In genomic region chr9:104927912-104928740, GRCh38 we compare ENCODE assay signal across 7 cellular contexts. TPM values are rescaled to one million over a fixed set of nuclear protein-coding genes. Genes with fewer than 3 reads are reported as not detected.
DNase-seq lines count a peak whose midpoint lies in the region; ATAC-seq and TF ChIP-seq lines count a peak whose summit lies in the region.

A gene with protein sequence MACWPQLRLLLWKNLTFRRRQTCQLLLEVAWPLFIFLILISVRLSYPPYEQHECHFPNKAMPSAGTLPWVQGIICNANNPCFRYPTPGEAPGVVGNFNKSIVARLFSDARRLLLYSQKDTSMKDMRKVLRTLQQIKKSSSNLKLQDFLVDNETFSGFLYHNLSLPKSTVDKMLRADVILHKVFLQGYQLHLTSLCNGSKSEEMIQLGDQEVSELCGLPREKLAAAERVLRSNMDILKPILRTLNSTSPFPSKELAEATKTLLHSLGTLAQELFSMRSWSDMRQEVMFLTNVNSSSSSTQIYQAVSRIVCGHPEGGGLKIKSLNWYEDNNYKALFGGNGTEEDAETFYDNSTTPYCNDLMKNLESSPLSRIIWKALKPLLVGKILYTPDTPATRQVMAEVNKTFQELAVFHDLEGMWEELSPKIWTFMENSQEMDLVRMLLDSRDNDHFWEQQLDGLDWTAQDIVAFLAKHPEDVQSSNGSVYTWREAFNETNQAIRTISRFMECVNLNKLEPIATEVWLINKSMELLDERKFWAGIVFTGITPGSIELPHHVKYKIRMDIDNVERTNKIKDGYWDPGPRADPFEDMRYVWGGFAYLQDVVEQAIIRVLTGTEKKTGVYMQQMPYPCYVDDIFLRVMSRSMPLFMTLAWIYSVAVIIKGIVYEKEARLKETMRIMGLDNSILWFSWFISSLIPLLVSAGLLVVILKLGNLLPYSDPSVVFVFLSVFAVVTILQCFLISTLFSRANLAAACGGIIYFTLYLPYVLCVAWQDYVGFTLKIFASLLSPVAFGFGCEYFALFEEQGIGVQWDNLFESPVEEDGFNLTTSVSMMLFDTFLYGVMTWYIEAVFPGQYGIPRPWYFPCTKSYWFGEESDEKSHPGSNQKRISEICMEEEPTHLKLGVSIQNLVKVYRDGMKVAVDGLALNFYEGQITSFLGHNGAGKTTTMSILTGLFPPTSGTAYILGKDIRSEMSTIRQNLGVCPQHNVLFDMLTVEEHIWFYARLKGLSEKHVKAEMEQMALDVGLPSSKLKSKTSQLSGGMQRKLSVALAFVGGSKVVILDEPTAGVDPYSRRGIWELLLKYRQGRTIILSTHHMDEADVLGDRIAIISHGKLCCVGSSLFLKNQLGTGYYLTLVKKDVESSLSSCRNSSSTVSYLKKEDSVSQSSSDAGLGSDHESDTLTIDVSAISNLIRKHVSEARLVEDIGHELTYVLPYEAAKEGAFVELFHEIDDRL (N-terminal part only) (minus strand): TSS chr9:104928155. CDS start chr9:104903679, 24,476 bp downstream.

- peak within 1 kb of the TSS; percentile 56 for H3K4me2 ChIP-seq in SU-DHL-6 (ENCODE audit: low read depth, low read length, poor library complexity, severe bottlenecking)

- TF ChIP-seq CTCF in SU-DHL-6 (IDR thresholded peaks at IDR 0.05; ENCODE audit: insufficient read depth, low read length, poor library complexity, severe bottlenecking): no peak
- TF ChIP-seq CTCF in omental fat pad (IDR thresholded peaks at IDR 0.05): no peak
- TF ChIP-seq CTCF in testis (IDR thresholded peaks at IDR 0.05): no peak

- H4K20me1 ChIP-seq in SU-DHL-6 (ENCODE audit: low read depth, low read length): no peaks in the 10 kb centered on the region

- H3K27ac ChIP-seq in SU-DHL-6 (ENCODE audit: low read depth, low read length) (no peak within 1 kb of the TSS; the same call in 1 of the 2 replicates), testis (peak within 1 kb of the TSS; percentile 75 to 83)

- WGBS in testis, 2 donors: 2 to 4% methylated on average over 33 to 53 of the region's 53 CpGs

- intact Hi-C loops in head of caudate nucleus (cut with DNase I): loop anchor here (1.0 to 10.0 kb wide), 5 partner anchors 40 to 317 kb away; partner anchors contain the start of gene SLC44A1
- intact Hi-C loops in testis (cut with DNase I; ENCODE audit: low total_unique reads): loop anchor here (10.0 kb wide), 2 partner anchors 63 to 487 kb away; no protein-coding TSS in a partner anchor

- no peak within 1 kb of the TSS for H2AFZ ChIP-seq in SU-DHL-6 (ENCODE audit: low read depth, low read length, severe bottlenecking)

- ATAC-seq in GM18907 (IDR thresholded peaks at IDR 0.05; ENCODE audit: unreplicated experiment) (peak; percentile 41), omental fat pad (ENCODE audit: low FRiP score) (peak; percentile 75)

- no peaks in the 10 kb centered on the region for H3K9me2 ChIP-seq in SU-DHL-6 (replicated peaks; ENCODE audit: insufficient read depth, low read length)

- DNase-seq in HuH-7.5 (ENCODE audit: low spot score) (peak; percentile 79), head of caudate nucleus (peak; percentile 88 to 98 (median 94)), omental fat pad (ENCODE audit: low spot score) (peak; percentile 93), testis (peak; percentile 99)
- DNase-seq in activated naive CD8-positive, alpha-beta T cell treated with anti-CD3 and anti-CD28 coated beads, Interleukin-2, amount 50 U/mL, for 16 hours (ENCODE audit: low read depth, low spot score): peak; percentile 31

- peak within 1 kb of the TSS; percentile 40 for H3K9ac ChIP-seq in SU-DHL-6 (ENCODE audit: low read length)

- H3K27me3 ChIP-seq in SU-DHL-6 (ENCODE audit: low read length) (no peaks in the 10 kb centered on the region), testis (no peaks in the 10 kb centered on the region)

- TF ChIP-seq POLR2A in testis (IDR thresholded peaks at IDR 0.05): no peak

- H3K4me3 ChIP-seq in SU-DHL-6 (ENCODE audit: insufficient read depth, low read length, poor library complexity, severe bottlenecking): peak within 1 kb of the TSS; percentile 48
- H3K4me3 ChIP-seq in testis: peak within 1 kb of the TSS; percentile 80 to 87

- H3K9me3 ChIP-seq in SU-DHL-6 (ENCODE audit: insufficient read depth, low read length): no peaks in the 10 kb centered on the region
- no peaks in the 10 kb centered on the region for H3K9me3 ChIP-seq in testis

- H3K4me1 ChIP-seq in testis: peaks cover 8% of the 10 kb centered on the region

- H3F3A ChIP-seq in SU-DHL-6 (ENCODE audit: insufficient read depth): peaks cover 16% of the 10 kb centered on the region

- H3K36me3 ChIP-seq in SU-DHL-6 (ENCODE audit: low read length) (no peaks in the 10 kb centered on the region), testis (ENCODE audit: low read depth, missing control alignments) (no peaks in the 10 kb centered on the region)

- no peaks in the 10 kb centered on the region for H3K79me2 ChIP-seq in SU-DHL-6 (ENCODE audit: insufficient read depth, low read length)

RNA-seq across cellular contexts. Expression of the gene that starts here (rescaled TPM):
- total RNA-seq in omental fat pad (100 to 1,000 TPM in 3 of 4 donors, 10 to 100 TPM in 1; 87.3 to 188 (median 124) TPM), testis (10 to 100 TPM; 42.0 to 57.9 TPM)
- polyA plus RNA-seq in testis (ENCODE audit: insufficient read depth, low read depth, low replicate concordance): 8.5 TPM

Comparison
In these comparisons a context has a peak if more than half of its experiments do, and no peak if none do; other contexts are left out.
1. DNase-seq: peak in every context shown above with its lines; median percentile 99 in testis; 94 in head of caudate nucleus; 93 in omental fat pad; 79 in HuH-7.5; 31 in activated naive CD8-positive, alpha-beta T cell treated with anti-CD3 and anti-CD28 coated beads, Interleukin-2, amount 50 U/mL, for 16 hours.